In the genomic region with DNA sequence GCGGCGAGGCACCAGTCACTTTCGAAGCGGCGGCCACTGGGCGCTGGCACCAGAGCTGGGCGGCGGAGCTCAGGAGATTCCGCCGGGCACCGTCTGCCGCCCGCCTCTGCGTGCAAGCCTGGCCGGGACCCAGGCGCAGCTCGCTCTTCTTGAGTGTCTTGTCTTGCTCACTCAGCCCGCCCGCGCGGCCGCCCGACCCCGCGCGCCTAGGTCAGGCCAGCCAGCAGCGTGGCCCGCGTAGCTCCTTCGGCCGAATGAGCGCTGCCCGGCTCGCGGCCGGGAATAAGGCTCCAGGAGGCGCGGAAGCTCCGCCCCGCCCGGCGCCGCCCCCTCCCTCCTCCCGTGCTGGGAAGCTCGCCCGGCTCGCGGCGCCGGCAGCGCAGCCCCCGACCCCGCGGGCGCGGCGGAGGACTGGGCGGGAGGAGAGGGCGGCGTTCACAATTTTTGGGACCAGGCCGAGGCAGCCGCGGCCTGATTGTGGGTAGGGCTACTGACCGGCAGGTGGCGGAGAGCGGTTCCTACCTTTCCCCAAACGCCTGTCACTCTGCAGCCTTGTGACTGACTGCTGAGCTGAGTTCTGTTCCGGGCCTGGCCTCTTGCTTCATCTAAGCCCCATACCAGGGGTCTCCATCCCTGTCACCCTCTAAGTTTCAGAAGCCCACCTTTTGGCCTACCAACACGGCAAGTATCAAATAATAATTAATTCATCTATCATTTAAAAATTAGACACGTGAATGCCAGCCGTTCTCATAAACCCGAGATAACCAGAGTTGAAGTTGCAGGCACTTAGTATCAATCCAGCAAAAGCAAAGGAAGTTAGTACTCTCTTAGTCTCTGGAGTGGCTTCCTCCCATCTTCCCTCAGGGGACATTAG, we compare ENCODE assay signal across 8 cellular contexts. TPM values are rescaled to one million over a fixed set of nuclear protein-coding genes. Genes with fewer than 3 reads are reported as not detected.
DNase-seq lines count a peak whose midpoint lies in the region; ATAC-seq and TF ChIP-seq lines count a peak whose summit lies in the region.

A gene with protein sequence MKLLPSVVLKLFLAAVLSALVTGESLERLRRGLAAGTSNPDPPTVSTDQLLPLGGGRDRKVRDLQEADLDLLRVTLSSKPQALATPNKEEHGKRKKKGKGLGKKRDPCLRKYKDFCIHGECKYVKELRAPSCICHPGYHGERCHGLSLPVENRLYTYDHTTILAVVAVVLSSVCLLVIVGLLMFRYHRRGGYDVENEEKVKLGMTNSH (minus strand): TSS at position 256 of the 874 bp plus-strand sequence. CDS start 275 bp downstream, outside the sequence.

- H3K27me3 ChIP-seq in SK-N-SH (ENCODE audit: insufficient read depth) = no peaks in the 10 kb centered on the region
- H3K27me3 ChIP-seq in adipocyte (replicated peaks; ENCODE audit: control insufficient read depth, insufficient read depth, low read length) = no peaks in the 10 kb centered on the region

- peak within 1 kb of the TSS; percentile 94 for H3K4me2 ChIP-seq in SK-N-SH

- peaks cover 48% of the 10 kb centered on the region for H3K79me2 ChIP-seq in SK-N-SH (ENCODE audit: insufficient read depth)

- H3K9me2 ChIP-seq in SK-N-SH = no peaks in the 10 kb centered on the region

- peaks cover 8% of the 10 kb centered on the region for H3F3A ChIP-seq in SK-N-SH (replicated peaks; ENCODE audit: insufficient read depth)

- peaks cover 14% of the 10 kb centered on the region for H3K4me1 Mint-ChIP-seq in osteocyte (ENCODE audit: unreplicated experiment)

- H3K36me3 ChIP-seq in ES-I3 (ENCODE audit: insufficient read depth, low read length) = no peaks in the 10 kb centered on the region
- H3K36me3 ChIP-seq in SK-N-SH (replicated peaks in 1 of 2; ENCODE audit: control insufficient read depth in 1 of 2, insufficient read depth in 2 of 2, low read length in 1 of 2) = peaks cover 0 to 16% of the 10 kb centered on the region in 2 experiments
- H3K36me3 ChIP-seq in adipocyte (ENCODE audit: control insufficient read depth, insufficient read depth, low read length, severe bottlenecking) = no peaks in the 10 kb centered on the region

- TF ChIP-seq CTCF in SK-N-SH (IDR thresholded peaks at IDR 0.05) (peak; percentile 43), osteocyte (IDR thresholded peaks at IDR 0.05) (peak; percentile 56)

- DNase-seq in KBM-7 = peak; percentile 86
- peak; percentile 96 for DNase-seq in SK-N-SH
- peak; percentile 91 for DNase-seq in adipocyte (ENCODE audit: low read depth)
- DNase-seq in Right ventricle myocardium superior = peak; percentile 90
- DNase-seq in osteocyte (ENCODE audit: extremely low spot score, unreplicated experiment) = peak; percentile 89
- DNase-seq in DMS153 (lab: John Stamatoyannopoulos, UW) = no peak

- no peak for TF ChIP-seq EP300 in SK-N-SH (IDR thresholded peaks at IDR 0.05; ENCODE audit: borderline replicate concordance in 1 of 2, low read depth in 1 of 2, low read length in 1 of 2)

- peak within 1 kb of the TSS; percentile 42 for H3K27ac Mint-ChIP-seq in osteocyte (ENCODE audit: unreplicated experiment)

- no peaks in the 10 kb centered on the region for H3K27me3 Mint-ChIP-seq in osteocyte (ENCODE audit: unreplicated experiment)

- CTCF ChIA-PET in SK-N-SH (lab: Yijun Ruan, JAX) = interaction anchor here (0.6 to 15.0 kb wide), 37 partner anchors 8 to 379 kb away, joined by 3 to 418 read pairs (median 5); a partner anchor contains a TSS

- in situ Hi-C loops in KBM-7 (cut with MboI; ENCODE audit: low pct_unique_long_range_greater_than_20kb, low sequenced_read_pairs) = no loop called here

- ATAC-seq in GM21737 (IDR thresholded peaks at IDR 0.05; ENCODE audit: unreplicated experiment) (peak; percentile 68), Right ventricle myocardium superior (ENCODE audit: poor library complexity) (peak; percentile 89)

- WGBS in SK-N-SH (ENCODE audit: low lambda C conversion rate) = 35% methylated on average over 6 of the region's 72 CpGs

- H3K27ac ChIP-seq in SK-N-SH (ENCODE audit: low read depth in 2 of 2, low read length in 1 of 2) = peak within 1 kb of the TSS; percentile 55 to 75; a peak in 3 of 4 replicates

- peak within 1 kb of the TSS; percentile 72 to 86 for H3K4me3 ChIP-seq in SK-N-SH (ENCODE audit: low read depth in 2 of 2, low read length in 1 of 2)
- H3K4me3 ChIP-seq in adipocyte (ENCODE audit: low read length) = peak within 1 kb of the TSS; percentile 82

- H3K9me3 ChIP-seq in ES-I3 (ENCODE audit: control insufficient read depth, insufficient read depth, low read length) (no peaks in the 10 kb centered on the region), SK-N-SH (no peaks in the 10 kb centered on the region), adipocyte (ENCODE audit: control insufficient read depth, low read length) (no peaks in the 10 kb centered on the region)

- intact Hi-C loops in Right ventricle myocardium superior (cut with DNase I) = loop anchor here (5.0 kb wide), 1 partner anchor 169 kb away; a partner anchor contains a TSS

- POLR2A ChIA-PET in SK-N-SH (lab: Yijun Ruan, JAX) = interaction anchor here (0.8 to 2.3 kb wide), 8 partner anchors 8 to 172 kb away, joined by 3 to 13 read pairs (median 4); a partner anchor contains a TSS

- H2AFZ ChIP-seq in SK-N-SH (ENCODE audit: low read depth) = peak within 1 kb of the TSS; percentile 50

- H3K36me3 Mint-ChIP-seq in osteocyte (ENCODE audit: unreplicated experiment) = no peaks in the 10 kb centered on the region

- TF ChIP-seq RAD21 in SK-N-SH (IDR thresholded peaks at IDR 0.05; ENCODE audit: low read length) = no peak

- H3K9me3 Mint-ChIP-seq in osteocyte (ENCODE audit: unreplicated experiment) = no peaks in the 10 kb centered on the region

- H3K9ac ChIP-seq in ES-I3 (ENCODE audit: low read depth, low read length) (peak within 1 kb of the TSS; percentile 66; the same call in 1 of the 2 replicates), SK-N-SH (peak within 1 kb of the TSS; percentile 87), adipocyte (ENCODE audit: low read length) (peak within 1 kb of the TSS; percentile 73)

- H3K4me3 Mint-ChIP-seq in osteocyte (ENCODE audit: unreplicated experiment) = peak within 1 kb of the TSS; percentile 83

- H3K4me1 ChIP-seq in ES-I3 (ENCODE audit: insufficient read depth, low read length) (peaks cover 17% of the 10 kb centered on the region), SK-N-SH (ENCODE audit: control insufficient read depth in 1 of 2, insufficient read depth in 2 of 2, low read depth in 1 of 2, low read length in 1 of 2) (peaks cover 12 to 32% of the 10 kb centered on the region in 2 experiments), adipocyte (ENCODE audit: control insufficient read depth, insufficient read depth, low read length) (peaks cover 23% of the 10 kb centered on the region)

- peaks cover 17% of the 10 kb centered on the region for H4K20me1 ChIP-seq in SK-N-SH (ENCODE audit: insufficient read depth)

TF ChIP-seq in SK-N-SH, 30 proteins besides CTCF, POLR2A, EP300 and RAD21 (continues in another document):
- TF ChIP-seq, protein P1, sequence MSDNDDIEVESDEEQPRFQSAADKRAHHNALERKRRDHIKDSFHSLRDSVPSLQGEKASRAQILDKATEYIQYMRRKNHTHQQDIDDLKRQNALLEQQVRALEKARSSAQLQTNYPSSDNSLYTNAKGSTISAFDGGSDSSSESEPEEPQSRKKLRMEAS (IDR thresholded peaks at IDR 0.05; ENCODE audit: low read depth) = 0 out of 2 replicates have a peak, but pooled peaks have one; percentile 8
- no peak for TF ChIP-seq GABPA (IDR thresholded peaks at IDR 0.05; ENCODE audit: low read depth)
- no peak for TF ChIP-seq FOSL2 (IDR thresholded peaks at IDR 0.05; ENCODE audit: borderline replicate concordance, low read depth)
- no peak for TF ChIP-seq TCF12 (IDR thresholded peaks at IDR 0.05)
- no peak for TF ChIP-seq RXRA (IDR thresholded peaks at IDR 0.05; ENCODE audit: borderline replicate concordance, low read depth)
- TF ChIP-seq POLR2AphosphoS5 (IDR thresholded peaks at IDR 0.05; ENCODE audit: low read depth, low read length) = peak; percentile 72
- no peak for TF ChIP-seq FOXJ3 (CRISPR knock-in tag; IDR thresholded peaks at IDR 0.05)
- TF ChIP-seq MXI1 (IDR thresholded peaks at IDR 0.05; ENCODE audit: low read depth, low read length) = no peak
- TF ChIP-seq, protein P2, sequence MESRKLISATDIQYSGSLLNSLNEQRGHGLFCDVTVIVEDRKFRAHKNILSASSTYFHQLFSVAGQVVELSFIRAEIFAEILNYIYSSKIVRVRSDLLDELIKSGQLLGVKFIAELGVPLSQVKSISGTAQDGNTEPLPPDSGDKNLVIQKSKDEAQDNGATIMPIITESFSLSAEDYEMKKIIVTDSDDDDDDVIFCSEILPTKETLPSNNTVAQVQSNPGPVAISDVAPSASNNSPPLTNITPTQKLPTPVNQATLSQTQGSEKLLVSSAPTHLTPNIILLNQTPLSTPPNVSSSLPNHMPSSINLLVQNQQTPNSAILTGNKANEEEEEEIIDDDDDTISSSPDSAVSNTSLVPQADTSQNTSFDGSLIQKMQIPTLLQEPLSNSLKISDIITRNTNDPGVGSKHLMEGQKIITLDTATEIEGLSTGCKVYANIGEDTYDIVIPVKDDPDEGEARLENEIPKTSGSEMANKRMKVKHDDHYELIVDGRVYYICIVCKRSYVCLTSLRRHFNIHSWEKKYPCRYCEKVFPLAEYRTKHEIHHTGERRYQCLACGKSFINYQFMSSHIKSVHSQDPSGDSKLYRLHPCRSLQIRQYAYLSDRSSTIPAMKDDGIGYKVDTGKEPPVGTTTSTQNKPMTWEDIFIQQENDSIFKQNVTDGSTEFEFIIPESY (IDR thresholded peaks at IDR 0.05; ENCODE audit: borderline replicate concordance, low read depth) = no peak
- TF ChIP-seq, protein P3, sequence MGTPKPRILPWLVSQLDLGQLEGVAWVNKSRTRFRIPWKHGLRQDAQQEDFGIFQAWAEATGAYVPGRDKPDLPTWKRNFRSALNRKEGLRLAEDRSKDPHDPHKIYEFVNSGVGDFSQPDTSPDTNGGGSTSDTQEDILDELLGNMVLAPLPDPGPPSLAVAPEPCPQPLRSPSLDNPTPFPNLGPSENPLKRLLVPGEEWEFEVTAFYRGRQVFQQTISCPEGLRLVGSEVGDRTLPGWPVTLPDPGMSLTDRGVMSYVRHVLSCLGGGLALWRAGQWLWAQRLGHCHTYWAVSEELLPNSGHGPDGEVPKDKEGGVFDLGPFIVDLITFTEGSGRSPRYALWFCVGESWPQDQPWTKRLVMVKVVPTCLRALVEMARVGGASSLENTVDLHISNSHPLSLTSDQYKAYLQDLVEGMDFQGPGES (IDR thresholded peaks at IDR 0.05; ENCODE audit: low read depth, low read length) = no peak
- TF ChIP-seq TAF1 (IDR thresholded peaks at IDR 0.05; ENCODE audit: borderline replicate concordance, low read depth, low read length) = peak; percentile 59; the same call in 1 of the 2 replicates
- no peak for TF ChIP-seq ELF1 (IDR thresholded peaks at IDR 0.05)
- no peak for TF ChIP-seq JUND (IDR thresholded peaks at IDR 0.05)
- 0 out of 2 replicates have a peak, but pooled peaks have one; percentile 16 for TF ChIP-seq SIN3A (IDR thresholded peaks at IDR 0.05; ENCODE audit: borderline replicate concordance, low read depth, low read length)

RNA-seq across cellular contexts. Expression of the gene that starts here (rescaled TPM):
- polyA plus RNA-seq in SK-N-SH (2012; rRNA removed) = 56.2 and 59.8 TPM in 2 replicates
- 39.3 and 56.3 TPM in 2 replicates for polyA plus RNA-seq in SK-N-SH (2012; cell fraction: cytosol; rRNA removed)
- polyA plus RNA-seq in SK-N-SH (2012; cell fraction: nucleus; rRNA removed) = 73.4 and 106 TPM in 2 replicates
- total RNA-seq in Right ventricle myocardium superior (21.7 TPM), osteocyte (2.7 and 3.6 TPM in 2 replicates)
